ENCODE assay signal across 10 cellular contexts in the genomic region with DNA sequence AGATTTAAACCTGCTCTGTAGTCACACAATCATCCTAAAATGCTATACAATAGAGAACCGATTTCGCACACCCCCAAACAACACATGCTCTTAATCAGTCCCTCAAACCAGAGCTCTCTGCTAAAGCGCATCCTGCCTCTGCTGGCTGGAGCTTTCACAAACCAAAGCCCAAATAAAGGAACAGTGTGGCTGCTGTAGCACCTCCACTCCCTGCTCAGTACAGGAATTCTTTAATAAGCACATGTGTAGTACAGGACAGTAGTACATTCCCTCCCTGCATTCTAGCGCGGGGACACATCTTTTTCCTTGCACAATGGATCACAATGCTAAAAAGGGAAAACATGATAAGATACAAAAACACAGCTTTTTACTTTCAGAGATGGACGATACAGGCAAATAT.
DNase-seq lines count a peak whose midpoint lies in the region; ATAC-seq and TF ChIP-seq lines count a peak whose summit lies in the region.
"Had no signal": no experiment of that assay in that cellular context is flagged by ENCODE, and none has a peak within 500 bp of the region (broad histone marks: within the 10 kb centered on the region; RNA-seq: fewer than 3 reads in every experiment).

No MANE protein-coding gene starts in this region.

- H3K4me1 ChIP-seq in GM23248 (ENCODE audit: insufficient read depth) (peaks cover 17% of the 10 kb centered on the region), body of pancreas (peaks cover 19% of the 10 kb centered on the region), iPS DF 6.9 (ENCODE audit: control insufficient read depth, insufficient read depth, low read length) (no peaks in the 10 kb centered on the region), skeletal muscle satellite cell (ENCODE audit: control insufficient read depth, insufficient read depth, low read length) (peaks cover 12% of the 10 kb centered on the region)

- no peaks in the 10 kb centered on the region for H3K27me3 ChIP-seq in GM23248 (replicated peaks; ENCODE audit: insufficient read depth)
- no peaks in the 10 kb centered on the region for H3K27me3 ChIP-seq in body of pancreas
- no peaks in the 10 kb centered on the region for H3K27me3 ChIP-seq in iPS DF 6.9 (ENCODE audit: control insufficient read depth, insufficient read depth, low read length)
- H3K27me3 ChIP-seq in skeletal muscle satellite cell (ENCODE audit: control insufficient read depth, insufficient read depth, low read length) = no peaks in the 10 kb centered on the region

- no peak for TF ChIP-seq POLR2A in body of pancreas (IDR thresholded peaks at IDR 0.05)

- H3K27ac ChIP-seq in GM23248 (no peak overlapping the region), body of pancreas (no peak overlapping the region), iPS DF 6.9 (ENCODE audit: low read length) (no peak overlapping the region)

- peak; percentile 26 for ATAC-seq in body of pancreas
- no peak for ATAC-seq in HG02885 (IDR thresholded peaks at IDR 0.05; ENCODE audit: poor library complexity, unreplicated experiment)
- no peak for ATAC-seq in HG03342 (IDR thresholded peaks at IDR 0.05; ENCODE audit: unreplicated experiment)

- WGBS in GM23248 (ENCODE audit: low coverage in 1 of 2, low lambda C conversion rate in 2 of 2, missing lambda C conversion rate in 2 of 2), 2 experiments = 29 to 31% methylated on average over 6 of the region's 6 CpGs
- WGBS in body of pancreas, 2 donors = 20 to 28% methylated on average over 6 of the region's 6 CpGs
- no CpG with 5 or more reads among the region's 6 CpGs for WGBS in iPS DF 6.9 (ENCODE audit: insufficient coverage, insufficient read length)

- no peaks in the 10 kb centered on the region for H3F3A ChIP-seq in GM23248 (ENCODE audit: insufficient read depth)

- no peak for TF ChIP-seq CTCF in body of pancreas (IDR thresholded peaks at IDR 0.05)

- peak overlapping the region; percentile 77 for H3K4me3 ChIP-seq in GM23248
- no peak overlapping the region for H3K4me3 ChIP-seq in body of pancreas
- H3K4me3 ChIP-seq in iPS DF 6.9 (ENCODE audit: low read length) = peak overlapping the region; percentile 71; the same call in 1 of the 2 replicates
- H3K4me3 ChIP-seq in skeletal muscle satellite cell (ENCODE audit: low read length) = peak overlapping the region; percentile 60

- H3K79me2 ChIP-seq in GM23248 (ENCODE audit: insufficient read depth) = no peaks in the 10 kb centered on the region

- peak overlapping the region; percentile 48; the same call in 1 of the 2 replicates for H3K9ac ChIP-seq in GM23248
- no peak overlapping the region for H3K9ac ChIP-seq in skeletal muscle satellite cell (ENCODE audit: low read depth, low read length)

- intact Hi-C loops in body of pancreas (cut with DNase I) = no loop called here

- no peaks in the 10 kb centered on the region for H4K20me1 ChIP-seq in GM23248 (ENCODE audit: insufficient read depth)

- DNase-seq in GM23248 (peak; percentile 31), body of pancreas (no peak), iPS DF 6.9 (ENCODE audit: low read depth, low spot score) (no peak), DMS153 treated with DMSO at 0.1 percent for 48 hours (lab: John Stamatoyannopoulos, UW; ENCODE audit: unreplicated experiment) (no peak), HPDE6-E6E7 (ENCODE audit: extremely low spot score) (no peak)
- DNase-seq: activated naive CD4-positive, alpha-beta T cell treated with anti-CD3 and anti-CD28 coated beads, Interleukin-2, amount 10 ng/mL, durations not matched to agents 7 days and 5 days; EL had no signal

- H3K9me3 ChIP-seq in GM23248 (ENCODE audit: low read depth) = no peaks in the 10 kb centered on the region
- H3K9me3 ChIP-seq in body of pancreas = no peaks in the 10 kb centered on the region
- no peaks in the 10 kb centered on the region for H3K9me3 ChIP-seq in iPS DF 6.9 (ENCODE audit: control insufficient read depth, insufficient read depth, low read length)
- no peaks in the 10 kb centered on the region for H3K9me3 ChIP-seq in skeletal muscle satellite cell (replicated peaks; ENCODE audit: low read length)

- H2AFZ ChIP-seq in GM23248 = peak overlapping the region; percentile 89

- no peaks in the 10 kb centered on the region for H3K9me2 ChIP-seq in GM23248 (ENCODE audit: insufficient read depth)

- peak overlapping the region; percentile 90 for H3K4me2 ChIP-seq in GM23248 (ENCODE audit: unreplicated experiment)
- H3K4me2 ChIP-seq in skeletal muscle satellite cell (ENCODE audit: low read length) = peak overlapping the region; percentile 77

- no peaks in the 10 kb centered on the region for H3K36me3 ChIP-seq in GM23248 (ENCODE audit: low read depth)
- H3K36me3 ChIP-seq in body of pancreas (replicated peaks in 1 of 2; ENCODE audit: insufficient read depth in 1 of 2, low read depth in 2 of 2) = no peaks in the 10 kb centered on the region
- H3K36me3 ChIP-seq in iPS DF 6.9 (ENCODE audit: control insufficient read depth, insufficient read depth, low read length) = no peaks in the 10 kb centered on the region
- no peaks in the 10 kb centered on the region for H3K36me3 ChIP-seq in skeletal muscle satellite cell (ENCODE audit: insufficient read depth, low read length)

- in situ Hi-C loops in GM23248 (cut with MboI) = no loop called here

Comparison
In these comparisons a context has a peak if more than half of its experiments do, and no peak if none do; other contexts are left out.
1. H3K4me3 ChIP-seq: peak in GM23248 (single experiment), iPS DF 6.9 (single experiment) and skeletal muscle satellite cell (single experiment); none in body of pancreas (0 of 2).